Comparison of ENCODE assay signal across 8 cellular contexts in the genomic region with DNA sequence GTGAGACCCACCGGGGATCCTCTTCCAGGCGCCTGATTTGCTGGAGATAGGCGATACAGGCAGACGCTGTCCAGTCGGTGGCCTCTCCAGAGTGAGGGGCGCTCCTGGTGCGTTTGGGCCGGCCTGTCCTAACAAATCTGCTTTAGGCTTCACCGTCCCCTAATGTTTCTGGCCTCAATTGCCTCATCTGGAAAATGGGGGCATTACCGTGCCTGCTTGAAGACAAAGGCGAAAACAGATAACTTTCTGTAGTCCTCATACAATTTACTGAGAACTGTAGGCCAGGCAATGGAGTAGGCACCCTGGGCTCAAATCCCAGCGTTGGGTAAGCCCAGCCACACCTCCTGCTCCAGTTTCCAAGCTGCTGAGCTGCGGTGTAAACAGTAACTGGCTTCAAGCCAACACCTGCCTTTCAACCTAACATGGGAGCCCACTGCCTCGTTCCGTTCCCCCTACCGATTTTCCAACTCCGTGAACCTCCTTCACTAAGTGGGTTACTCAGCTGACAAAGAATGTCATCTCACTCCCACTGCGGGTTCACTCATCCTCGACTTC. TPM values are rescaled to one million over a fixed set of nuclear protein-coding genes. Genes with fewer than 3 reads are reported as not detected.
DNase-seq lines count a peak whose midpoint lies in the region; ATAC-seq and TF ChIP-seq lines count a peak whose summit lies in the region.

No MANE protein-coding gene starts in this region.

- DNase-seq in GM12864 (ENCODE audit: low read depth) = no peak
- DNase-seq in endodermal cell = no peak
- no peak for DNase-seq in neural progenitor cell (ENCODE audit: low spot score)
- DNase-seq in activated CD4-positive, alpha-beta T cell treated with anti-CD3 and anti-CD28 coated beads, Interleukin-2, amount 50 U/mL, for 48 hours = no peak

- H3K36me3 ChIP-seq in OCI-LY1 (ENCODE audit: insufficient read depth, low read length) (no peaks in the 10 kb centered on the region), endodermal cell (ENCODE audit: control insufficient read depth, insufficient read depth, low read length) (no peaks in the 10 kb centered on the region), neural progenitor cell (no peaks in the 10 kb centered on the region)

- H3K27ac Mint-ChIP-seq in endodermal cell (peak overlapping the region; percentile 71), neural progenitor cell (peak overlapping the region; percentile 85)

- H3K4me3 Mint-ChIP-seq in endodermal cell (peak overlapping the region; percentile 78), neural progenitor cell (peak overlapping the region; percentile 80)

- 0 out of 2 replicates have a peak overlapping the region, but pooled peaks have one; percentile 31 for H2AFZ ChIP-seq in OCI-LY1 (ENCODE audit: low read length)
- peak overlapping the region; percentile 89 for H2AFZ ChIP-seq in neural progenitor cell (replicated peaks)

- H3F3A ChIP-seq in OCI-LY1 (ENCODE audit: insufficient read depth, low read length) (no peaks in the 10 kb centered on the region), neural progenitor cell (ENCODE audit: low read depth) (peaks cover 29% of the 10 kb centered on the region)

- TF ChIP-seq CTCF in GM12864 (IDR thresholded peaks at IDR 0.05; ENCODE audit: low read depth, low read length, missing control alignments) = no peak
- no peak for TF ChIP-seq CTCF in OCI-LY1 (IDR thresholded peaks at IDR 0.05; ENCODE audit: low read length)
- no peak for TF ChIP-seq CTCF in endodermal cell (conservative IDR thresholded peaks at IDR 0.05)
- TF ChIP-seq CTCF in neural progenitor cell (IDR thresholded peaks at IDR 0.05) = no peak

- H3K4me2 ChIP-seq in OCI-LY1 (ENCODE audit: low read length) (peak overlapping the region; percentile 15; the same call in 1 of the 2 replicates), neural progenitor cell (peak overlapping the region; percentile 61)

- 57 to 68% methylated on average over 14 to 19 of the region's 19 CpGs for WGBS in endodermal cell (ENCODE audit: insufficient coverage in 1 of 2, insufficient read length in 1 of 2), 2 experiments

- H3K9ac ChIP-seq in OCI-LY1 (ENCODE audit: low read length) (no peak overlapping the region), endodermal cell (ENCODE audit: extremely low read depth, low read length, poor library complexity, severe bottlenecking) (peak overlapping the region; percentile 38), neural progenitor cell (no peak overlapping the region)

- no peak for ATAC-seq in GM19324 (IDR thresholded peaks at IDR 0.05; ENCODE audit: low FRiP score, unreplicated experiment)
- ATAC-seq in HG03469 (IDR thresholded peaks at IDR 0.05; ENCODE audit: unreplicated experiment) = no peak
- no peak for ATAC-seq in GM18519 (IDR thresholded peaks at IDR 0.05; ENCODE audit: low FRiP score, unreplicated experiment)

- peaks cover 8% of the 10 kb centered on the region for H3K4me1 Mint-ChIP-seq in endodermal cell
- peaks cover 14% of the 10 kb centered on the region for H3K4me1 Mint-ChIP-seq in neural progenitor cell

- H3K27me3 ChIP-seq in OCI-LY1 (ENCODE audit: insufficient read depth, low read length) (no peaks in the 10 kb centered on the region), endodermal cell (ENCODE audit: control insufficient read depth, insufficient read depth, low read length, poor library complexity, severe bottlenecking) (no peaks in the 10 kb centered on the region), neural progenitor cell (no peaks in the 10 kb centered on the region)

- H3K27ac ChIP-seq in OCI-LY1 (ENCODE audit: low read depth, low read length, poor library complexity, severe bottlenecking) (peak overlapping the region; percentile 68), endodermal cell (ENCODE audit: low read depth, low read length) (peak overlapping the region; percentile 57), neural progenitor cell (peak overlapping the region; percentile 59)

- no peaks in the 10 kb centered on the region for H4K20me1 ChIP-seq in OCI-LY1 (ENCODE audit: insufficient read depth, low read length)
- no peaks in the 10 kb centered on the region for H4K20me1 ChIP-seq in neural progenitor cell (ENCODE audit: low read depth)

- H3K4me3 ChIP-seq in GM12864 (ENCODE audit: low read depth, low read length) = peak overlapping the region; percentile 59
- H3K4me3 ChIP-seq in OCI-LY1 (ENCODE audit: low read depth, low read length, poor library complexity, severe bottlenecking) = peak overlapping the region; percentile 17
- peak overlapping the region; percentile 74 for H3K4me3 ChIP-seq in endodermal cell (ENCODE audit: low read length)
- peak overlapping the region; percentile 68 for H3K4me3 ChIP-seq in neural progenitor cell

- H3K27me3 Mint-ChIP-seq in endodermal cell (ENCODE audit: insufficient read depth) (no peaks in the 10 kb centered on the region), neural progenitor cell (ENCODE audit: insufficient read depth, low read depth) (peaks cover 2% of the 10 kb centered on the region)

- H3K9me3 ChIP-seq in OCI-LY1 (ENCODE audit: low read length) (no peaks in the 10 kb centered on the region), endodermal cell (ENCODE audit: control insufficient read depth, low read length) (no peaks in the 10 kb centered on the region), neural progenitor cell (ENCODE audit: low read depth) (no peaks in the 10 kb centered on the region)

- H3K79me2 ChIP-seq in OCI-LY1 (ENCODE audit: insufficient read depth, low read length) (peaks cover 17% of the 10 kb centered on the region), neural progenitor cell (ENCODE audit: low read depth) (peaks cover 39% of the 10 kb centered on the region)

- H3K4me1 ChIP-seq in OCI-LY1 (ENCODE audit: insufficient read depth, low read length, severe bottlenecking) (peaks cover 15% of the 10 kb centered on the region), endodermal cell (ENCODE audit: control insufficient read depth, insufficient read depth, low read length) (no peaks in the 10 kb centered on the region), neural progenitor cell (no peaks in the 10 kb centered on the region)

- H3K9me3 Mint-ChIP-seq in endodermal cell = peaks cover 1% of the 10 kb centered on the region
- H3K9me3 Mint-ChIP-seq in neural progenitor cell = no peaks in the 10 kb centered on the region

- H3K36me3 Mint-ChIP-seq in endodermal cell (ENCODE audit: low read depth) (no peaks in the 10 kb centered on the region), neural progenitor cell (peaks cover 2% of the 10 kb centered on the region)

- H3K9me2 ChIP-seq in OCI-LY1 (ENCODE audit: low read depth, low read length) = no peaks in the 10 kb centered on the region

RNA-seq across cellular contexts. Expression of a gene that starts 0.6 kb away (rescaled TPM):
- 10 to 100 TPM; 13.4 to 16.8 TPM for total RNA-seq in endodermal cell
- 9.5 TPM for polyA plus RNA-seq in endodermal cell (2013, experiment 1 of 2)
- 11.6 TPM for polyA plus RNA-seq in endodermal cell (2013, experiment 2 of 2)
- total RNA-seq in neural progenitor cell (ENCODE audit: low replicate concordance) = 22.8 and 23.8 TPM in 2 replicates

RNA-seq across cellular contexts. Expression of a gene that starts 53.9 kb away (rescaled TPM):
- total RNA-seq in endodermal cell (10 to 100 TPM; 38.6 to 53.4 TPM), neural progenitor cell (ENCODE audit: low replicate concordance) (24.6 and 33.0 TPM in 2 replicates)
- 24.5 TPM for polyA plus RNA-seq in endodermal cell (2013, experiment 1 of 2)
- polyA plus RNA-seq in endodermal cell (2013, experiment 2 of 2) = 19.5 TPM

Comparison
In these comparisons a context has a peak if more than half of its experiments do, and no peak if none do; other contexts are left out.
1. H3K4me3 ChIP-seq: peak in every context shown above with its lines; median percentile 74 in endodermal cell; 68 in neural progenitor cell; 59 in GM12864; 17 in OCI-LY1.